Comparison of ENCODE assay signal across 20 cellular contexts in genomic region chr1:9663257-9663656, GRCh38. TPM values are rescaled to one million over a fixed set of nuclear protein-coding genes. Genes with fewer than 3 reads are reported as not detected.
A peak's percentile ranks its signal among the peaks of the same experiment; 100 is the strongest.
DNase-seq lines count a peak whose midpoint lies in the region; ATAC-seq and TF ChIP-seq lines count a peak whose summit lies in the region.
"Had no signal": no experiment of that assay in that cellular context is flagged by ENCODE, and none has a peak within 500 bp of the region (broad histone marks: within the 10 kb centered on the region; RNA-seq: fewer than 3 reads in every experiment).

No MANE protein-coding gene starts in this region.

- no peaks in the 10 kb centered on the region for H3K9me3 ChIP-seq in HEK293 (ENCODE audit: control insufficient read depth, insufficient read depth, low read depth, low read length)
- H3K9me3 ChIP-seq: A549, Peyer's patch, SJCRH30 had no signal

- intact Hi-C loops in activated naive CD4-positive, alpha-beta T cell treated with anti-CD3 and anti-CD28 coated beads for 36 hours (cut with micrococcal nuclease) = no loop called here

- no peaks in the 10 kb centered on the region for H3K4me1 ChIP-seq in HEK293 (ENCODE audit: control insufficient read depth, insufficient read depth, low read length)
- H3K4me1 ChIP-seq: Peyer's patch, SJCRH30 had no signal

- peak overlapping the region; percentile 30 for H3K27ac Mint-ChIP-seq in activated naive CD4-positive, alpha-beta T cell treated with anti-CD3 and anti-CD28 coated beads for 36 hours
- no peak overlapping the region for H3K27ac Mint-ChIP-seq in activated naive CD4-positive, alpha-beta T cell treated with anti-CD3 and anti-CD28 coated beads, Interleukin-2, amount 10 ng/mL, durations not matched to agents 7 days and 5 days
- H3K27ac Mint-ChIP-seq in memory B cell = no peak overlapping the region
- H3K27ac Mint-ChIP-seq in stimulated activated memory B cell treated with anti-CD40 and anti-IgM and Interleukin-4, amounts not matched to agents 10 μg/mL and 1 μg/mL and 100 μg/mL, for 72 hours = peak overlapping the region; percentile 78

- ATAC-seq in memory B cell (ENCODE audit: low read depth) = no peak
- ATAC-seq in stimulated activated memory B cell treated with anti-CD40 and anti-IgM and Interleukin-4, amounts not matched to agents 10 μg/mL and 1 μg/mL and 100 μg/mL, for 72 hours = no peak
- no peak for ATAC-seq in HG03469 (IDR thresholded peaks at IDR 0.05; ENCODE audit: unreplicated experiment)
- ATAC-seq: A549 had no signal

- H3K36me3 ChIP-seq in HEK293 (ENCODE audit: control insufficient read depth in 2 of 2, insufficient read depth in 1 of 2, low read length in 2 of 2) = no peaks in the 10 kb centered on the region
- H3K36me3 ChIP-seq: Peyer's patch, SJCRH30 had no signal

- H3K27ac ChIP-seq in HEK293 (ENCODE audit: extremely low read depth, low read depth, low read length) = no peak overlapping the region
- H3K27ac ChIP-seq: A549, SJCRH30 had no signal

- peaks cover 2% of the 10 kb centered on the region for H3K9me3 Mint-ChIP-seq in activated naive CD4-positive, alpha-beta T cell treated with anti-CD3 and anti-CD28 coated beads for 36 hours
- H3K9me3 Mint-ChIP-seq in activated naive CD4-positive, alpha-beta T cell treated with anti-CD3 and anti-CD28 coated beads, Interleukin-2, amount 10 ng/mL, durations not matched to agents 7 days and 5 days = no peaks in the 10 kb centered on the region
- H3K9me3 Mint-ChIP-seq in memory B cell = no peaks in the 10 kb centered on the region
- no peaks in the 10 kb centered on the region for H3K9me3 Mint-ChIP-seq in stimulated activated memory B cell treated with anti-CD40 and anti-IgM and Interleukin-4, amounts not matched to agents 10 μg/mL and 1 μg/mL and 100 μg/mL, for 72 hours

- TF ChIP-seq CTCF in HEK293 (tag by site-specific recombination; IDR thresholded peaks at IDR 0.05) = no peak

- H3K4me3 ChIP-seq in HEK293 (ENCODE audit: low read depth, low read length) = no peak overlapping the region
- H3K4me3 ChIP-seq: A549, Peyer's patch, SJCRH30 had no signal

- no peak overlapping the region for H3K4me3 Mint-ChIP-seq in activated naive CD4-positive, alpha-beta T cell treated with anti-CD3 and anti-CD28 coated beads for 36 hours
- no peak overlapping the region for H3K4me3 Mint-ChIP-seq in activated naive CD4-positive, alpha-beta T cell treated with anti-CD3 and anti-CD28 coated beads, Interleukin-2, amount 10 ng/mL, durations not matched to agents 7 days and 5 days
- peak overlapping the region; percentile 3 for H3K4me3 Mint-ChIP-seq in memory B cell
- peak overlapping the region; percentile 16 for H3K4me3 Mint-ChIP-seq in stimulated activated memory B cell treated with anti-CD40 and anti-IgM and Interleukin-4, amounts not matched to agents 10 μg/mL and 1 μg/mL and 100 μg/mL, for 72 hours
- H3K4me3 Mint-ChIP-seq: CD4-positive, alpha-beta memory T cell had no signal

- H3K4me1 Mint-ChIP-seq in activated naive CD4-positive, alpha-beta T cell treated with anti-CD3 and anti-CD28 coated beads for 36 hours (ENCODE audit: low read depth) = peaks cover 69% of the 10 kb centered on the region
- H3K4me1 Mint-ChIP-seq in activated naive CD4-positive, alpha-beta T cell treated with anti-CD3 and anti-CD28 coated beads, Interleukin-2, amount 10 ng/mL, durations not matched to agents 7 days and 5 days = peaks cover 44% of the 10 kb centered on the region
- peaks cover 34% of the 10 kb centered on the region for H3K4me1 Mint-ChIP-seq in memory B cell
- H3K4me1 Mint-ChIP-seq in stimulated activated memory B cell treated with anti-CD40 and anti-IgM and Interleukin-4, amounts not matched to agents 10 μg/mL and 1 μg/mL and 100 μg/mL, for 72 hours = peaks cover 64% of the 10 kb centered on the region

- H3K36me3 Mint-ChIP-seq in activated naive CD4-positive, alpha-beta T cell treated with anti-CD3 and anti-CD28 coated beads for 36 hours (ENCODE audit: low read depth) = peaks cover 36% of the 10 kb centered on the region
- peaks cover 51% of the 10 kb centered on the region for H3K36me3 Mint-ChIP-seq in activated naive CD4-positive, alpha-beta T cell treated with anti-CD3 and anti-CD28 coated beads, Interleukin-2, amount 10 ng/mL, durations not matched to agents 7 days and 5 days
- peaks cover 19% of the 10 kb centered on the region for H3K36me3 Mint-ChIP-seq in memory B cell
- H3K36me3 Mint-ChIP-seq in stimulated activated memory B cell treated with anti-CD40 and anti-IgM and Interleukin-4, amounts not matched to agents 10 μg/mL and 1 μg/mL and 100 μg/mL, for 72 hours = peaks cover 52% of the 10 kb centered on the region

- no peaks in the 10 kb centered on the region for H3K27me3 Mint-ChIP-seq in activated naive CD4-positive, alpha-beta T cell treated with anti-CD3 and anti-CD28 coated beads for 36 hours (ENCODE audit: low read depth)
- no peaks in the 10 kb centered on the region for H3K27me3 Mint-ChIP-seq in activated naive CD4-positive, alpha-beta T cell treated with anti-CD3 and anti-CD28 coated beads, Interleukin-2, amount 10 ng/mL, durations not matched to agents 7 days and 5 days
- no peaks in the 10 kb centered on the region for H3K27me3 Mint-ChIP-seq in memory B cell
- no peaks in the 10 kb centered on the region for H3K27me3 Mint-ChIP-seq in stimulated activated memory B cell treated with anti-CD40 and anti-IgM and Interleukin-4, amounts not matched to agents 10 μg/mL and 1 μg/mL and 100 μg/mL, for 72 hours
- H3K27me3 Mint-ChIP-seq: CD4-positive, alpha-beta memory T cell had no signal

- POLR2A ChIA-PET in HEK293 (lab: Yijun Ruan, JAX) = no interaction called here

- DNase-seq in activated naive CD4-positive, alpha-beta T cell treated with anti-CD3 and anti-CD28 coated beads for 36 hours = no peak
- DNase-seq in activated naive CD4-positive, alpha-beta T cell treated with anti-CD3 and anti-CD28 coated beads, Interleukin-2, amount 10 ng/mL, durations not matched to agents 7 days and 5 days = no peak
- DNase-seq in memory B cell (ENCODE audit: low spot score in 2 of 2) (no peak), Ammon's horn (ENCODE audit: low spot score) (no peak), DMS 273 treated with DMSO at 0.1 percent for 48 hours (lab: John Stamatoyannopoulos, UW) (no peak)
- DNase-seq: CD4-positive, alpha-beta memory T cell; GOT3; HCEC 1CT; Karpas-422; MV-4-11; NCI-H1105 treated with DMSO at 0.1 percent for 48 hours; NCI-H2029 treated with DMSO at 0.1 percent for 48 hours; NCI-H2171; NCI-H526; Peyer's patch; SJCRH30 had no signal

- CTCF ChIA-PET in activated naive CD4-positive, alpha-beta T cell treated with anti-CD3 and anti-CD28 coated beads for 36 hours (lab: Charles Lee) = no interaction called here
- CTCF ChIA-PET in activated naive CD4-positive, alpha-beta T cell treated with anti-CD3 and anti-CD28 coated beads, Interleukin-2, amount 10 ng/mL, durations not matched to agents 7 days and 5 days (lab: Charles Lee) = no interaction called here
- CTCF ChIA-PET in HEK293 (lab: Yijun Ruan, JAX) = no interaction called here

TF ChIP-seq in HEK293, 187 proteins besides CTCF, POLR2A, EP300 and RAD21 (continues in another document):
- TF ChIP-seq PRDM6 (tag by site-specific recombination; IDR thresholded peaks at IDR 0.05) (no peak), SCRT1 (tag by site-specific recombination; IDR thresholded peaks at IDR 0.05; ENCODE audit: borderline replicate concordance) (peak; percentile 98), SCRT2 (tag by site-specific recombination; IDR thresholded peaks at IDR 0.05) (peak; percentile 97), KLF9 (tag by site-specific recombination; IDR thresholded peaks at IDR 0.05; ENCODE audit: low read depth) (no peak)
- TF ChIP-seq, protein P1, sequence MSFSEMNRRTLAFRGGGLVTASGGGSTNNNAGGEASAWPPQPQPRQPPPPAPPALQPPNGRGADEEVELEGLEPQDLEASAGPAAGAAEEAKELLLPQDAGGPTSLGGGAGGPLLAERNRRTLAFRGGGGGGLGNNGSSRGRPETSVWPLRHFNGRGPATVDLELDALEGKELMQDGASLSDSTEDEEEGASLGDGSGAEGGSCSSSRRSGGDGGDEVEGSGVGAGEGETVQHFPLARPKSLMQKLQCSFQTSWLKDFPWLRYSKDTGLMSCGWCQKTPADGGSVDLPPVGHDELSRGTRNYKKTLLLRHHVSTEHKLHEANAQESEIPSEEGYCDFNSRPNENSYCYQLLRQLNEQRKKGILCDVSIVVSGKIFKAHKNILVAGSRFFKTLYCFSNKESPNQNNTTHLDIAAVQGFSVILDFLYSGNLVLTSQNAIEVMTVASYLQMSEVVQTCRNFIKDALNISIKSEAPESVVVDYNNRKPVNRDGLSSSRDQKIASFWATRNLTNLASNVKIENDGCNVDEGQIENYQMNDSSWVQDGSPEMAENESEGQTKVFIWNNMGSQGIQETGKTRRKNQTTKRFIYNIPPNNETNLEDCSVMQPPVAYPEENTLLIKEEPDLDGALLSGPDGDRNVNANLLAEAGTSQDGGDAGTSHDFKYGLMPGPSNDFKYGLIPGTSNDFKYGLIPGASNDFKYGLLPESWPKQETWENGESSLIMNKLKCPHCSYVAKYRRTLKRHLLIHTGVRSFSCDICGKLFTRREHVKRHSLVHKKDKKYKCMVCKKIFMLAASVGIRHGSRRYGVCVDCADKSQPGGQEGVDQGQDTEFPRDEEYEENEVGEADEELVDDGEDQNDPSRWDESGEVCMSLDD (tag by site-specific recombination; IDR thresholded peaks at IDR 0.05) = no peak

RNA-seq across cellular contexts. Expression of gene PIK3CD, which starts 11.7 kb away (rescaled TPM):
- total RNA-seq in activated naive CD4-positive, alpha-beta T cell treated with anti-CD3 and anti-CD28 coated beads for 36 hours = 100 to 1,000 TPM in 1 of 2 experiments, 10 to 100 TPM in 1; 96.6 to 101 TPM

Comparison
In these comparisons a context has a peak if more than half of its experiments do, and no peak if none do; other contexts are left out.
1. H3K27ac Mint-ChIP-seq: peak in activated naive CD4-positive, alpha-beta T cell treated with anti-CD3 and anti-CD28 coated beads for 36 hours (single experiment) and stimulated activated memory B cell treated with anti-CD40 and anti-IgM and Interleukin-4, amounts not matched to agents 10 μg/mL and 1 μg/mL and 100 μg/mL, for 72 hours (single experiment); none in activated naive CD4-positive, alpha-beta T cell treated with anti-CD3 and anti-CD28 coated beads, Interleukin-2, amount 10 ng/mL, durations not matched to agents 7 days and 5 days (single experiment) and memory B cell (single experiment).
2. H3K4me3 Mint-ChIP-seq: peak in memory B cell (single experiment) and stimulated activated memory B cell treated with anti-CD40 and anti-IgM and Interleukin-4, amounts not matched to agents 10 μg/mL and 1 μg/mL and 100 μg/mL, for 72 hours (single experiment); none in activated naive CD4-positive, alpha-beta T cell treated with anti-CD3 and anti-CD28 coated beads for 36 hours (single experiment) and activated naive CD4-positive, alpha-beta T cell treated with anti-CD3 and anti-CD28 coated beads, Interleukin-2, amount 10 ng/mL, durations not matched to agents 7 days and 5 days (single experiment).